ENCODE assay signal across 13 cellular contexts in the genomic region with DNA sequence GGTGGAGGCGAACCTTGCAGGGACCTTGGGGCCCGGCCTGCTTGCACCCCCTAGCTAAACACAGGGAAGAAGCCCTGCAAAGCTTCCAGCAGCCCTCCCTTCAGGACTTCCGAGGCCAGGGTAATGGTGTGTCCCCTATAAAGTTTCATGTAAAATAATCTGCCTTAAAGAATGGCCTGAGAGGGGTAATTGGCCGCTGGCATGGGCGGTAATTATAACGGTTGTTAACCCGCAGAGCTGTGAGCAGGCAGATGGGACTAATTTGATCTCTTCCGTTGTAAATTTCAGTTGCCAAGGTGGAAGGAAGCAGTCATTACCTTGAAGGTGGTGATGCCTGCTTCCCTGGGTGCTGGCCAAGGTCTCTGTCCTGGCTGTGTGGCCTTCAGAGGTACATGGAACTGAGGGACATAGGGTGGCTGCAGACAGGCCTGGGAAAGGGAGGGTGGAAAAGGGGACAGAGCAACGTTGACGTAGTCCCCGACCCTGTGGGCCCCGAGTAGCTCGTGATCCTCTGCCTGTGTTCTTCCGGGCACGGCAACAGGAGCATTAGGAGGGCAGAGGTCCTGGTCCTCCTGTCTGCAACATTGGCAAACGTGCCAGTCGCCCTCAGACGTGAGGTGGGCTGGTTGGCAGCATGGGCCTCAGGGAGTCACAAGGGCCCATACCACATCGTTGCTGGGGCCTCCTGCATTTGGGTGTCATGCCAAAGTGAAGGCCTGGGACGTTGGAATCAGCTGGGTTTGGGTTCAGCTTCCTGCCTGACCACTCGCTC.
"Had no signal": no experiment of that assay in that cellular context is flagged by ENCODE, and none has a peak within 500 bp of the region (broad histone marks: within the 10 kb centered on the region; RNA-seq: fewer than 3 reads in every experiment).

No MANE protein-coding gene starts in this region.

- ATAC-seq: natural killer cell treated with Interleukin-12 subunit alpha and Interleukin-12 subunit beta and Interleukin-15 and Interleukin-18, amount 100 ng/mL, for 72 hours; psoas muscle; stimulated activated effector memory CD8-positive, alpha-beta T cell treated with anti-CD3 and anti-CD28 coated beads, Interleukin-12 subunit alpha, Interleukin-12 subunit beta, amount 100 ng/mL, for 72 hours had no signal

- H3K27ac ChIP-seq: psoas muscle, tibial artery, vagina had no signal

- H3K36me3 ChIP-seq: tibial artery, vagina had no signal

- DNase-seq: activated CD4-positive, alpha-beta T cell treated with anti-CD3 and anti-CD28 coated beads, Interleukin-2, amount 10 ng/mL, durations not matched to agents 7 days and 5 days; activated CD4-positive, CD25-positive, alpha-beta regulatory T cell; activated naive CD4-positive, alpha-beta T cell treated with Interleukin-2 at 50 U/mL for 16 hours; cortex of kidney; effector CD8-positive, alpha-beta T cell; foreskin fibroblast had no signal

- H3K9me3 ChIP-seq: vagina had no signal

- H3K4me3 ChIP-seq: psoas muscle, tibial artery, vagina had no signal

- FAIRE-seq: astrocyte, bronchial epithelial cell had no signal

- H3K4me1 ChIP-seq: psoas muscle, tibial artery, vagina had no signal

- H3K27me3 ChIP-seq: tibial artery, vagina had no signal
